ENCODE assay signal across 13 cellular contexts in genomic region chr9:94901019-94901363, GRCh38.
DNase-seq lines count a peak whose midpoint lies in the region; ATAC-seq and TF ChIP-seq lines count a peak whose summit lies in the region.
"Had no signal": no experiment of that assay in that cellular context is flagged by ENCODE, and none has a peak within 500 bp of the region (broad histone marks: within the 10 kb centered on the region; RNA-seq: fewer than 3 reads in every experiment).

No MANE protein-coding gene starts in this region.

- H3K4me3 ChIP-seq in left ventricle myocardium inferior (no peak overlapping the region), skeletal muscle satellite cell (ENCODE audit: low read length) (peak overlapping the region; percentile 25)
- H3K4me3 ChIP-seq: lung had no signal

- DNase-seq in Calu3, result no peak
- DNase-seq in left ventricle myocardium inferior, result no peak
- DNase-seq: activated CD4-positive, alpha-beta T cell treated with anti-CD3 and anti-CD28 coated beads for 1 hour; activated naive CD4-positive, alpha-beta T cell; NCI-H1417 treated with DMSO at 0.1 percent for 48 hours; NCI-H526 had no signal

- TF ChIP-seq CTCF in Calu3 (IDR thresholded peaks at IDR 0.05; ENCODE audit: unreplicated experiment), result no peak
- no peak for TF ChIP-seq CTCF in left ventricle myocardium inferior (IDR thresholded peaks at IDR 0.05; ENCODE audit: borderline replicate concordance)

- peaks cover 39% of the 10 kb centered on the region for H3K4me1 Mint-ChIP-seq in Calu3 (ENCODE audit: low read depth, unreplicated experiment)
- H3K4me1 Mint-ChIP-seq in activated T-helper 17 cell treated with anti-CD3 and anti-CD28 coated beads, Interleukin-2, amount 50 U/mL, for 72 hours, result peaks cover 23% of the 10 kb centered on the region

- H3K9ac ChIP-seq in skeletal muscle satellite cell (ENCODE audit: low read depth, low read length), result peak overlapping the region; percentile 80

- CTCF ChIA-PET in Calu3 (lab: Charles Lee), result no interaction called here

- ATAC-seq in activated T-helper 17 cell treated with anti-CD3 and anti-CD28 coated beads, Interleukin-2, amount 50 U/mL, for 72 hours (replicated peaks), result no peak
- ATAC-seq in HG03432 (IDR thresholded peaks at IDR 0.05; ENCODE audit: unreplicated experiment), result no peak
- ATAC-seq in HG03354 (IDR thresholded peaks at IDR 0.05; ENCODE audit: poor library complexity, severe bottlenecking, unreplicated experiment), result no peak
- no peak for ATAC-seq in HG02571 (IDR thresholded peaks at IDR 0.05; ENCODE audit: unreplicated experiment)
- no peak for ATAC-seq in HG03457 (IDR thresholded peaks at IDR 0.05; ENCODE audit: unreplicated experiment)

- intact Hi-C loops in Calu3 (cut with micrococcal nuclease; ENCODE audit: unreplicated experiment), result no loop called here
- intact Hi-C loops in left ventricle myocardium inferior (cut with micrococcal nuclease), result no loop called here

- H3K4me1 ChIP-seq in left ventricle myocardium inferior (peaks cover 21% of the 10 kb centered on the region), skeletal muscle satellite cell (ENCODE audit: control insufficient read depth, insufficient read depth, low read length) (peaks cover 56% of the 10 kb centered on the region)

- no peaks in the 10 kb centered on the region for H3K27me3 Mint-ChIP-seq in Calu3 (ENCODE audit: unreplicated experiment)
- no peaks in the 10 kb centered on the region for H3K27me3 Mint-ChIP-seq in activated T-helper 17 cell treated with anti-CD3 and anti-CD28 coated beads, Interleukin-2, amount 50 U/mL, for 72 hours

- H3K27ac ChIP-seq in left ventricle myocardium inferior (replicated peaks), result peak overlapping the region; percentile 74

- H3K9me3 Mint-ChIP-seq in Calu3 (ENCODE audit: low read depth, unreplicated experiment), result no peaks in the 10 kb centered on the region
- no peaks in the 10 kb centered on the region for H3K9me3 Mint-ChIP-seq in activated T-helper 17 cell treated with anti-CD3 and anti-CD28 coated beads, Interleukin-2, amount 50 U/mL, for 72 hours

- peak overlapping the region; percentile 83 for H3K4me2 ChIP-seq in skeletal muscle satellite cell (ENCODE audit: low read length)

- H3K9me3 ChIP-seq in left ventricle myocardium inferior (replicated peaks) (no peaks in the 10 kb centered on the region), skeletal muscle satellite cell (replicated peaks; ENCODE audit: low read length) (no peaks in the 10 kb centered on the region)

- peak overlapping the region; percentile 91 for H3K27ac Mint-ChIP-seq in Calu3 (ENCODE audit: unreplicated experiment)
- H3K27ac Mint-ChIP-seq in activated T-helper 17 cell treated with anti-CD3 and anti-CD28 coated beads, Interleukin-2, amount 50 U/mL, for 72 hours, result peak overlapping the region; percentile 86

- H3K27me3 ChIP-seq in left ventricle myocardium inferior (ENCODE audit: low read depth) (no peaks in the 10 kb centered on the region), skeletal muscle satellite cell (ENCODE audit: control insufficient read depth, insufficient read depth, low read length) (no peaks in the 10 kb centered on the region)

- no TSS peak for BruUV-seq in Calu3 (replicated peaks; lab: Mats Ljungman, UMichigan)

- no peaks in the 10 kb centered on the region for H3K36me3 Mint-ChIP-seq in Calu3 (ENCODE audit: insufficient read depth, unreplicated experiment)
- H3K36me3 Mint-ChIP-seq in activated T-helper 17 cell treated with anti-CD3 and anti-CD28 coated beads, Interleukin-2, amount 50 U/mL, for 72 hours (ENCODE audit: low read depth), result no peaks in the 10 kb centered on the region

- peak overlapping the region; percentile 43 for H3K4me3 Mint-ChIP-seq in Calu3 (ENCODE audit: low read depth, unreplicated experiment)
- peak overlapping the region; percentile 68 for H3K4me3 Mint-ChIP-seq in activated T-helper 17 cell treated with anti-CD3 and anti-CD28 coated beads, Interleukin-2, amount 50 U/mL, for 72 hours

- H3K36me3 ChIP-seq in left ventricle myocardium inferior, result no peaks in the 10 kb centered on the region
- no peaks in the 10 kb centered on the region for H3K36me3 ChIP-seq in skeletal muscle satellite cell (ENCODE audit: insufficient read depth, low read length)
